8 cellular contexts compared by ENCODE assay signal in the genomic region with DNA sequence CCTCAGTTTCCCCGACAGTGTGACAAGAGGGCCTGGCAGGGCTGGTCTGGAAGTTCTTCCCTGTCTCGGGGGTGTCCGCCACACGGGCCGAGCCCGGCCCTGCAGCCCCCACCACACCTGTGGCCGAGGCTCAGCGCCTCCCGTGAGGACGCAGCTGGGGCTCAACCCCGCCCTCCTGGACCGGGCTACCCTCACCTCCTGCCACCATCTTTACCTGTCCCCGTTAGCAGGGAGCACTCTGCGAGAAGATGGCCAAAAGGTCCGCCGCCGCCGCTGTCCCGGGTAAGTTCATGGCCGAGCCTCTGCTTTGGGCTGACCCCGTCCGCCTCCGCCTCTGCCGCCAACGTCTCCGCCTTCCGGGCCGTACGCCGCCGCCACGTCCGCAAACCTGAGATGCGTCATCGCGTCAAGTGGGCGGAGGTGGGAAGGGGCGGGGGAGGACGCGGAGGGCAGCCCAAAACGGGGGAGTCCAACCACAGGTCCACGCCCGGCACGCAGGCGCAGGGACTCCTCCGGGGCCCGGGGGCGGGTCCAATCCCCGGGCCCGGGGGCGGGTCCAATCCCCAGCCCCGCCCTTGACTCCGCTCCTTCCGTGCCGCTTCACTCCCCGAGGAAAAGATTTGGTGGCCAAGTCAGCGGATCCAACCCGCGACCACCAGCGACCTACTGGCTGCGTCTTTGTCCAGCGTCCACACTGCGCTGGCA. TPM values are rescaled to one million over a fixed set of nuclear protein-coding genes. Genes with fewer than 3 reads are reported as not detected.
DNase-seq lines count a peak whose midpoint lies in the region; ATAC-seq and TF ChIP-seq lines count a peak whose summit lies in the region.

A gene (minus strand): TSS at position 351 of the 705 bp plus-strand sequence. CDS start 4,295 bp downstream, outside the sequence.

- CTCF ChIA-PET in activated CD4-positive, alpha-beta memory T cell treated with anti-CD3 and anti-CD28 coated beads for 36 hours (lab: Charles Lee): interaction anchor here (0.6 to 3.7 kb wide), 17 partner anchors 11 to 1800 kb away, joined by 3 to 47 read pairs (median 5); a partner anchor contains a TSS

- H3K27me3 ChIP-seq in dorsolateral prefrontal cortex: no peaks in the 10 kb centered on the region

- TF ChIP-seq CTCF in C4-2B (conservative IDR thresholded peaks at IDR 0.05) (no peak), dorsolateral prefrontal cortex (IDR thresholded peaks at IDR 0.05 in 54 of 56, conservative IDR thresholded peaks at IDR 0.05 in 2 of 56; ENCODE audit: low read depth in 1 of 56, partially characterized antibody in 56 of 56) (peak in 1 of 56 donors; percentile 7), lower leg skin (IDR thresholded peaks at IDR 0.05) (no peak)

- no peaks in the 10 kb centered on the region for H3K9me3 Mint-ChIP-seq in activated CD4-positive, alpha-beta memory T cell treated with anti-CD3 and anti-CD28 coated beads for 36 hours

- H3K27ac Mint-ChIP-seq in activated CD4-positive, alpha-beta memory T cell treated with anti-CD3 and anti-CD28 coated beads for 36 hours: peak within 1 kb of the TSS; percentile 96

- 1% methylated on average over 56 to 60 of the region's 63 CpGs for WGBS in lower leg skin, 2 donors

- H3K36me3 Mint-ChIP-seq in activated CD4-positive, alpha-beta memory T cell treated with anti-CD3 and anti-CD28 coated beads for 36 hours: peaks cover 3% of the 10 kb centered on the region

- H3K4me3 ChIP-seq in dorsolateral prefrontal cortex: peak within 1 kb of the TSS; percentile 63 to 99 (median 90)
- H3K4me3 ChIP-seq in lower leg skin (ENCODE audit: low read depth, poor library complexity, severe bottlenecking): peak within 1 kb of the TSS; percentile 97

- H3K27ac ChIP-seq in C4-2B (peak within 1 kb of the TSS; percentile 92), dorsolateral prefrontal cortex (peak within 1 kb of the TSS; percentile 74 to 100 (median 97))

- peaks cover 24% of the 10 kb centered on the region for H3K4me1 Mint-ChIP-seq in activated CD4-positive, alpha-beta memory T cell treated with anti-CD3 and anti-CD28 coated beads for 36 hours (ENCODE audit: low read depth)

- H3K27me3 Mint-ChIP-seq in activated CD4-positive, alpha-beta memory T cell treated with anti-CD3 and anti-CD28 coated beads for 36 hours: peaks cover 10% of the 10 kb centered on the region

- POLR2A ChIA-PET in activated CD4-positive, alpha-beta memory T cell treated with anti-CD3 and anti-CD28 coated beads for 36 hours (lab: Charles Lee): interaction anchor here (0.5 to 2.4 kb wide), 3 partner anchors 55 to 121 kb away, joined by 3 to 12 read pairs (median 4); a partner anchor contains a TSS

- peak within 1 kb of the TSS; percentile 100 for H3K4me3 Mint-ChIP-seq in activated CD4-positive, alpha-beta memory T cell treated with anti-CD3 and anti-CD28 coated beads for 36 hours

- intact Hi-C loops in activated CD4-positive, alpha-beta memory T cell treated with anti-CD3 and anti-CD28 coated beads for 36 hours (cut with micrococcal nuclease): loop anchor here (1.0 to 10.0 kb wide), 4 partner anchors 55 to 851 kb away; a partner anchor contains a TSS
- intact Hi-C loops in dorsolateral prefrontal cortex (cut with DNase I): loop anchor here (1.0 to 10.0 kb wide), 4 partner anchors 54 to 125 kb away; a partner anchor contains a TSS
- intact Hi-C loops in lower leg skin (cut with DNase I; ENCODE audit: low total_unique reads): no loop called here

- peak in 1 of 2 donors; percentile 70 for TF ChIP-seq POLR2A in lower leg skin (IDR thresholded peaks at IDR 0.05)

- DNase-seq in NCI-H82 (lab: John Stamatoyannopoulos, UW) (peak; percentile 96), dorsolateral prefrontal cortex (peak; percentile 90 to 99 (median 94)), lower leg skin (ENCODE audit: low spot score in 2 of 2) (peak; percentile 97 to 99)
- peak; percentile 97 for DNase-seq in activated CD4-positive, alpha-beta memory T cell treated with anti-CD3 and anti-CD28 coated beads for 36 hours
- DNase-seq in stimulated activated CD4-positive, alpha-beta T cell treated with anti-CD3 and anti-CD28 coated beads, Interleukin-4, amount 100 ng/mL, for 48 hours (ENCODE audit: low read depth in 2 of 2): peak; percentile 89 to 93

- ATAC-seq in GM19372 (IDR thresholded peaks at IDR 0.05; ENCODE audit: low read depth, unreplicated experiment) (peak; percentile 82), HG03558 (IDR thresholded peaks at IDR 0.05; ENCODE audit: extremely low read depth, unreplicated experiment) (peak; percentile 80)

RNA-seq across cellular contexts. Expression of the gene that starts here (rescaled TPM):
- 10 to 100 TPM; 12.6 to 13.0 TPM for total RNA-seq in activated CD4-positive, alpha-beta memory T cell treated with anti-CD3 and anti-CD28 coated beads for 36 hours
- 10 to 100 TPM in 112 of 120 experiments, 1 to 10 TPM in 8; 8.2 to 18.0 (median 13.0) TPM for total RNA-seq in dorsolateral prefrontal cortex
- 10 to 100 TPM in 1 of 4 donors, 1 to 10 TPM in 3; 5.4 to 10.1 (median 7.4) TPM for total RNA-seq in lower leg skin

Comparison
In these comparisons a context has a peak if more than half of its experiments do, and no peak if none do; other contexts are left out.
1. Peak in every context shown above with its lines: DNase-seq, ATAC-seq, H3K4me3 ChIP-seq and H3K27ac ChIP-seq.